ENCODE assay signal across 20 cellular contexts in the genomic region with DNA sequence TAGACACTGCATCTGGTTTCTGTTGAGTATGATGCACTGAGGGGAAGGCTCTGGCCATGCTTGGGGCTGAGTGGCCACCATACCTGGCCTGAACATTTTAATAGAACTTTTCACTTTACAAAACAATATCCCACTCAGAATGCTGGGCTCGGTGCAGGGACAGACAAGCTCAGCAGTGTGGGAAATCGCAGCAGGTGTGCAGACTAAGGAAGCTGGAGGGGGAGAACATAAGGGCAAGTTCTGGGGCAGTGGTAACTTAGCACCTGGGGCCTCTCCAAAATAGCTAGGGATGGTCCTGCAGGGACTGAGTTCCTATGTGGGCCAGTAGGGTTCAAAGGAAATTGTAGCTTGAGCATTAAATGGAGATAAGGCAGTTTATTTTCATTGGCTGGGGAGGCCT.
"Had no signal": no experiment of that assay in that cellular context is flagged by ENCODE, and none has a peak within 500 bp of the region (broad histone marks: within the 10 kb centered on the region; RNA-seq: fewer than 3 reads in every experiment).

No MANE protein-coding gene starts in this region.

- H3K4me3 ChIP-seq: MG63 had no signal

- H3K27ac ChIP-seq: RWPE1 had no signal

- FAIRE-seq: HepG2 had no signal

- DNase-seq: IMR-90, Karpas-422, KG1, MG63, NCI-H1092, NCI-H1436, NCI-H1694 treated with DMSO at 0.1 percent for 48 hours, NCI-H1930, NCI-H2081, NCI-H2107, NCI-H2227 treated with DMSO at 0.1 percent for 48 hours, NCI-H446, NCI-H510A, NCI-H524 treated with DMSO at 0.1 percent for 48 hours, NCI-H774, SHP77, SK-N-SH, SW 1271 had no signal

- H3K4me2 ChIP-seq: SK-N-SH had no signal

- ATAC-seq: HepG2 had no signal

- H3K9me3 ChIP-seq: SK-N-SH had no signal

- H3K36me3 ChIP-seq: MG63 had no signal

- H3K27me3 ChIP-seq: MG63 had no signal
